ENCODE assay signal across 20 cellular contexts in the genomic region with DNA sequence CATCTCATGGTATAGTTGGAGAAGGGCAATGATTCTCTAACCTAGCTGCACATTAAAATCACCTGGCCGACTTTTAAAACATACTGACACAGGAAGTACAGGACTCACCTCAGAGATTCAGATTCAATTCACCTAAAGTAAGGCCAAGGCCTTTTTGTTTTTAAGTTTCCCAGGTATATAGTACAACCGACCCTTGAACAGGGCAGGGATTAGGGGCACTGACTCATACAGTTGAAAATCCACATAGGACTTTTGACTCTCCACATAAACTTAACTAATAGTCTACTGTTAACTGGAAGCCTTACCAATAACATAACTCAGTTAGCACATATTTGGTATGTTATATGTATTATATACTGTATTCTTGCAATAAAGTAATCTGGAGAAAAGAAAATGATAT.
DNase-seq lines count a peak whose midpoint lies in the region; ATAC-seq, FAIRE-seq and TF ChIP-seq lines count a peak whose summit lies in the region.
"Had no signal": no experiment of that assay in that cellular context is flagged by ENCODE, and none has a peak within 500 bp of the region (broad histone marks: within the 10 kb centered on the region; RNA-seq: fewer than 3 reads in every experiment).

No MANE protein-coding gene starts in this region.

- DNase-seq in HepG2 (ENCODE audit: low spot score): no peak
- DNase-seq in right lobe of liver: no peak
- DNase-seq in SJCRH30: no peak
- no peak for DNase-seq in left colon
- DNase-seq in small intestine: peak; percentile 80
- DNase-seq in effector CD8-positive, alpha-beta T cell (lab: John Stamatoyannopoulos, UW): no peak
- DNase-seq in heart left ventricle: no peak
- DNase-seq: CD4-positive, CD25-positive, alpha-beta regulatory T cell; CD8-positive, alpha-beta T cell; DMS79 treated with DMSO at 0.1 percent for 48 hours; GF-D8; H9 had no signal

- no peaks in the 10 kb centered on the region for H3K36me3 ChIP-seq in HepG2 (replicated peaks in 1 of 2; ENCODE audit: control insufficient read depth in 1 of 2, insufficient read depth in 2 of 2, low read length in 2 of 2)
- no peaks in the 10 kb centered on the region for H3K36me3 ChIP-seq in right lobe of liver
- H3K36me3 ChIP-seq in SJCRH30: no peaks in the 10 kb centered on the region
- no peaks in the 10 kb centered on the region for H3K36me3 ChIP-seq in small intestine (ENCODE audit: control insufficient read depth in 2 of 2, insufficient read depth in 2 of 2, low read length in 2 of 2)
- H3K36me3 ChIP-seq in heart left ventricle: no peaks in the 10 kb centered on the region
- H3K36me3 ChIP-seq: BLaER1 had no signal

- WGBS in HepG2 (ENCODE audit: low lambda C conversion rate): 0% methylated on average over 2 of the region's 2 CpGs
- 55% methylated on average over 2 of the region's 2 CpGs for WGBS in right lobe of liver (ENCODE audit: insufficient coverage, low coverage, low lambda C conversion rate, missing lambda C conversion rate)
- WGBS in small intestine, 3 donors: 16 to 64% (median 38%) methylated on average over 2 of the region's 2 CpGs
- WGBS in heart left ventricle, 4 donors: 82 to 86% (median 82%) methylated on average over 2 of the region's 2 CpGs

- H3K27me3 ChIP-seq in HepG2 (ENCODE audit: control insufficient read depth in 1 of 2, insufficient read depth in 2 of 2, low read length in 2 of 2) (no peaks in the 10 kb centered on the region), right lobe of liver (no peaks in the 10 kb centered on the region), SJCRH30 (no peaks in the 10 kb centered on the region), small intestine (ENCODE audit: control insufficient read depth in 2 of 2, insufficient read depth in 2 of 2, low read length in 2 of 2) (no peaks in the 10 kb centered on the region), heart left ventricle (no peaks in the 10 kb centered on the region)
- H3K27me3 ChIP-seq: BLaER1 had no signal

- FAIRE-seq in HepG2 (lab: Jason Lieb, UNC) (no peak), small intestine (lab: Jason Lieb, UNC) (peak; percentile 87)
- FAIRE-seq: GM12891, GM18507 had no signal

- H3K4me1 ChIP-seq in HepG2 (ENCODE audit: insufficient read depth, low read length): peaks cover 7% of the 10 kb centered on the region; the same call in 1 of the 2 replicates
- no peaks in the 10 kb centered on the region for H3K4me1 ChIP-seq in right lobe of liver
- peaks cover 30% of the 10 kb centered on the region for H3K4me1 ChIP-seq in SJCRH30
- no peaks in the 10 kb centered on the region for H3K4me1 ChIP-seq in small intestine (ENCODE audit: control insufficient read depth in 2 of 2, insufficient read depth in 1 of 2, low read depth in 1 of 2, low read length in 1 of 2)
- peaks cover 0 to 16% (median 0%) of the 10 kb centered on the region in 12 donors for H3K4me1 ChIP-seq in heart left ventricle
- H3K4me1 ChIP-seq: BLaER1 had no signal

- H3K9ac ChIP-seq in HepG2 (ENCODE audit: insufficient read depth, low read depth, low read length): no peak overlapping the region
- H3K9ac ChIP-seq: BLaER1 had no signal

- CTCF ChIA-PET in HepG2 (lab: Yijun Ruan, JAX; ENCODE audit: low intra/inter-chr PET ratio, low total read pairs): no interaction called here

- H3K4me2 ChIP-seq in HepG2 (ENCODE audit: low read depth, low read length): no peak overlapping the region
- H3K4me2 ChIP-seq: BLaER1, GM23338 had no signal

- TF ChIP-seq RAD21 in HepG2 (CRISPR knock-in tag; IDR thresholded peaks at IDR 0.05): no peak

- TF ChIP-seq CTCF in HepG2 (CRISPR knock-in tag; IDR thresholded peaks at IDR 0.05) (no peak), right lobe of liver (IDR thresholded peaks at IDR 0.05) (no peak), heart left ventricle (IDR thresholded peaks at IDR 0.05) (no peak)

- H3K4me3 ChIP-seq in HepG2 (replicated peaks in 1 of 3; ENCODE audit: insufficient read depth in 1 of 3, low read depth in 2 of 3, low read length in 3 of 3): no peak overlapping the region
- no peak overlapping the region for H3K4me3 ChIP-seq in right lobe of liver
- H3K4me3 ChIP-seq in SJCRH30: no peak overlapping the region
- no peak overlapping the region for H3K4me3 ChIP-seq in small intestine (ENCODE audit: low read depth in 1 of 2, low read length in 2 of 2)
- no peak overlapping the region for H3K4me3 ChIP-seq in heart left ventricle
- H3K4me3 ChIP-seq: BLaER1, GM23338 had no signal

- H3K9me3 ChIP-seq in HepG2 (ENCODE audit: low read length) (no peaks in the 10 kb centered on the region), right lobe of liver (no peaks in the 10 kb centered on the region), SJCRH30 (replicated peaks) (0 out of 2 replicates have a peak, but pooled peaks cover 5% of the 10 kb centered on the region), small intestine (ENCODE audit: control insufficient read depth, low read depth) (no peaks in the 10 kb centered on the region), heart left ventricle (no peaks in the 10 kb centered on the region)
- H3K9me3 ChIP-seq: BLaER1 had no signal

- ATAC-seq in HepG2 (peak; percentile 31; the same call in 1 of the 3 replicates), right lobe of liver (no peak), left colon (peak; percentile 75), heart left ventricle (no peak), HG03159 (IDR thresholded peaks at IDR 0.05; ENCODE audit: unreplicated experiment) (no peak)
- ATAC-seq: CD8-positive, alpha-beta T cell; GM23338; HCT116 had no signal

- H3K79me2 ChIP-seq in HepG2 (ENCODE audit: insufficient read depth, low read length): no peaks in the 10 kb centered on the region

- H4K20me1 ChIP-seq in HepG2 (ENCODE audit: insufficient read depth, low read length): no peaks in the 10 kb centered on the region
- H4K20me1 ChIP-seq: BLaER1 had no signal

- POLR2A ChIA-PET in HepG2 (lab: Yijun Ruan, JAX): no interaction called here

- intact Hi-C loops in HepG2 (cut with micrococcal nuclease; ENCODE audit: unreplicated experiment): no loop called here
- intact Hi-C loops in right lobe of liver (cut with DNase I): no loop called here
- intact Hi-C loops in left colon (cut with DNase I, micrococcal nuclease): no loop called here
- intact Hi-C loops in heart left ventricle (cut with DNase I): no loop called here

- TF ChIP-seq EP300 in HepG2 (IDR thresholded peaks at IDR 0.05; ENCODE audit: low read depth in 2 of 2, low read length in 2 of 2): no peak
- TF ChIP-seq EP300 in HepG2 (CRISPR knock-in tag; IDR thresholded peaks at IDR 0.05; ENCODE audit: borderline replicate concordance): no peak

- no TSS peak for BruUV-seq in HepG2 (replicated peaks; lab: Mats Ljungman, UMichigan)

- no peak for TF ChIP-seq POLR2A in HepG2 (IDR thresholded peaks at IDR 0.05; ENCODE audit: insufficient read depth in 1 of 2, low read depth in 2 of 2, low read length in 2 of 2)
- TF ChIP-seq POLR2A in right lobe of liver (IDR thresholded peaks at IDR 0.05): no peak
- TF ChIP-seq POLR2A in heart left ventricle (IDR thresholded peaks at IDR 0.05): no peak

- no peak overlapping the region for H2AFZ ChIP-seq in HepG2 (ENCODE audit: low read length)
- H2AFZ ChIP-seq: GM23338 had no signal

- H3K27ac ChIP-seq in HepG2 (ENCODE audit: extremely low read length, insufficient read depth, low read length): no peak overlapping the region
- no peak overlapping the region for H3K27ac ChIP-seq in right lobe of liver
- H3K27ac ChIP-seq in SJCRH30: peak overlapping the region; percentile 9
- H3K27ac ChIP-seq in small intestine (ENCODE audit: low read depth in 1 of 2, low read length in 1 of 2): no peak overlapping the region
- no peak overlapping the region for H3K27ac ChIP-seq in heart left ventricle
- H3K27ac ChIP-seq: 22Rv1, BLaER1, C4-2B had no signal

- in situ Hi-C loops in HepG2 (cut with HindIII; ENCODE audit: extremely low pct_ligation_motif_present, low pct_unique_long_range_greater_than_20kb): no loop called here

TF ChIP-seq in HepG2, 621 proteins besides CTCF, POLR2A, EP300 and RAD21 (continues in another document):
- TF ChIP-seq, protein P1, sequence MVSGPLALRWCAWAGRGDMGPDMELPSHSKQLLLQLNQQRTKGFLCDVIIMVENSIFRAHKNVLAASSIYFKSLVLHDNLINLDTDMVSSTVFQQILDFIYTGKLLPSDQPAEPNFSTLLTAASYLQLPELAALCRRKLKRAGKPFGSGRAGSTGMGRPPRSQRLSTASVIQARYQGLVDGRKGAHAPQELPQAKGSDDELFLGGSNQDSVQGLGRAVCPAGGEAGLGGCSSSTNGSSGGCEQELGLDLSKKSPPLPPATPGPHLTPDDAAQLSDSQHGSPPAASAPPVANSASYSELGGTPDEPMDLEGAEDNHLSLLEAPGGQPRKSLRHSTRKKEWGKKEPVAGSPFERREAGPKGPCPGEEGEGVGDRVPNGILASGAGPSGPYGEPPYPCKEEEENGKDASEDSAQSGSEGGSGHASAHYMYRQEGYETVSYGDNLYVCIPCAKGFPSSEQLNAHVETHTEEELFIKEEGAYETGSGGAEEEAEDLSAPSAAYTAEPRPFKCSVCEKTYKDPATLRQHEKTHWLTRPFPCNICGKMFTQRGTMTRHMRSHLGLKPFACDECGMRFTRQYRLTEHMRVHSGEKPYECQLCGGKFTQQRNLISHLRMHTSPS (CRISPR knock-in tag; IDR thresholded peaks at IDR 0.05; ENCODE audit: low read depth): no peak
- no peak for TF ChIP-seq ZMYM3 (CRISPR knock-in tag; IDR thresholded peaks at IDR 0.05)
- TF ChIP-seq MIER3 (CRISPR knock-in tag; IDR thresholded peaks at IDR 0.05; ENCODE audit: borderline replicate concordance): no peak
- no peak for TF ChIP-seq NFKB2 (CRISPR knock-in tag; IDR thresholded peaks at IDR 0.05; ENCODE audit: borderline replicate concordance)
- no peak for TF ChIP-seq ZNF678 (CRISPR knock-in tag; IDR thresholded peaks at IDR 0.05)
- TF ChIP-seq GABPB1 (CRISPR knock-in tag; IDR thresholded peaks at IDR 0.05): no peak
- TF ChIP-seq, protein P2, sequence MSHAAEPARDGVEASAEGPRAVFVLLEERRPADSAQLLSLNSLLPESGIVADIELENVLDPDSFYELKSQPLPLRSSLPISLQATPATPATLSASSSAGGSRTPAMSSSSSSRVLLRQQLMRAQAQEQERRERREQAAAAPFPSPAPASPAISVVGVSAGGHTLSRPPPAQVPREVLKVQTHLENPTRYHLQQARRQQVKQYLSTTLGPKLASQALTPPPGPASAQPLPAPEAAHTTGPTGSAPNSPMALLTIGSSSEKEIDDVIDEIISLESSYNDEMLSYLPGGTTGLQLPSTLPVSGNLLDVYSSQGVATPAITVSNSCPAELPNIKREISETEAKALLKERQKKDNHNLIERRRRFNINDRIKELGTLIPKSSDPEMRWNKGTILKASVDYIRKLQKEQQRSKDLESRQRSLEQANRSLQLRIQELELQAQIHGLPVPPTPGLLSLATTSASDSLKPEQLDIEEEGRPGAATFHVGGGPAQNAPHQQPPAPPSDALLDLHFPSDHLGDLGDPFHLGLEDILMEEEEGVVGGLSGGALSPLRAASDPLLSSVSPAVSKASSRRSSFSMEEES (CRISPR knock-in tag; IDR thresholded peaks at IDR 0.05): no peak
- no peak for TF ChIP-seq CREB1 (IDR thresholded peaks at IDR 0.05)
- no peak for TF ChIP-seq CREB1 (CRISPR knock-in tag; IDR thresholded peaks at IDR 0.05)

Comparison
In these comparisons a context has a peak if more than half of its experiments do, and no peak if none do; other contexts are left out.
1. ATAC-seq: peak in HepG2 (single experiment) and left colon (single experiment); none in right lobe of liver (0 of 4), heart left ventricle (0 of 4) and HG03159 (single experiment).